Comparison of ENCODE assay signal across 1 cellular context in genomic region chr1:109279615-109280278, GRCh38.
TF ChIP-seq lines count a peak whose summit lies in the region.

No MANE protein-coding gene starts in this region.

TF ChIP-seq in K562, 482 proteins besides CTCF, POLR2A, EP300 and RAD21 (continues in another document):
- TF ChIP-seq ZNF609 (CRISPR knock-in tag; IDR thresholded peaks at IDR 0.05; ENCODE audit: borderline replicate concordance) = no peak
- TF ChIP-seq ZNF445 (CRISPR knock-in tag; IDR thresholded peaks at IDR 0.05; ENCODE audit: low read depth) = no peak
- no peak for TF ChIP-seq ZNF586 (CRISPR knock-in tag; conservative IDR thresholded peaks at IDR 0.05)
- TF ChIP-seq ZNF134 (CRISPR knock-in tag; conservative IDR thresholded peaks at IDR 0.05) = no peak
- no peak for TF ChIP-seq BDP1 (IDR thresholded peaks at IDR 0.05; ENCODE audit: insufficient read depth, insufficient read length)
- TF ChIP-seq PPARD (CRISPR knock-in tag; IDR thresholded peaks at IDR 0.05) = no peak
- TF ChIP-seq TCFL5 (CRISPR knock-in tag; conservative IDR thresholded peaks at IDR 0.05) = no peak
- no peak for TF ChIP-seq IRF2 (CRISPR knock-in tag; IDR thresholded peaks at IDR 0.05)
- no peak for TF ChIP-seq ZNF431 (CRISPR knock-in tag; IDR thresholded peaks at IDR 0.05)
- no peak for TF ChIP-seq MITF (IDR thresholded peaks at IDR 0.05)
- TF ChIP-seq EP400 (IDR thresholded peaks at IDR 0.05) = no peak
- no peak for TF ChIP-seq ETV5 (CRISPR knock-in tag; IDR thresholded peaks at IDR 0.05; ENCODE audit: low read depth)
- TF ChIP-seq PHF21A (IDR thresholded peaks at IDR 0.05; ENCODE audit: borderline replicate concordance, low read depth) = no peak
- TF ChIP-seq PRDM10 (IDR thresholded peaks at IDR 0.05; ENCODE audit: partially characterized antibody) = peak; percentile 76
- TF ChIP-seq POLR3G (IDR thresholded peaks at IDR 0.05; ENCODE audit: extremely low read depth, insufficient read length, insufficient replicate concordance) = no peak
- TF ChIP-seq DLX4 (CRISPR knock-in tag; IDR thresholded peaks at IDR 0.05) = no peak
- TF ChIP-seq TEAD1 (CRISPR knock-in tag; IDR thresholded peaks at IDR 0.05) = peak; percentile 38 to 85; a peak in 2 of 4 replicates
- no peak for TF ChIP-seq RERE (CRISPR knock-in tag; IDR thresholded peaks at IDR 0.05; ENCODE audit: borderline replicate concordance)
- TF ChIP-seq ZNF695 (CRISPR knock-in tag; IDR thresholded peaks at IDR 0.05) = no peak
- no peak for TF ChIP-seq NR2C1 (IDR thresholded peaks at IDR 0.05)
- TF ChIP-seq NR2C1 (tag; IDR thresholded peaks at IDR 0.05) = 0 out of 2 replicates have a peak, but pooled peaks have one; percentile 21
- TF ChIP-seq EGR1 (conservative IDR thresholded peaks at IDR 0.05) = peak; percentile 45; the same call in 1 of the 2 replicates
- TF ChIP-seq GATA2 (CRISPR knock-in tag; IDR thresholded peaks at IDR 0.05) = no peak
- TF ChIP-seq EHMT2 (IDR thresholded peaks at IDR 0.05) = no peak
- no peak for TF ChIP-seq MBD1 (CRISPR knock-in tag; IDR thresholded peaks at IDR 0.05)
- TF ChIP-seq ZNF551 (CRISPR knock-in tag; IDR thresholded peaks at IDR 0.05) = no peak
- TF ChIP-seq FOXK2 (conservative IDR thresholded peaks at IDR 0.05 in 1 of 2, IDR thresholded peaks at IDR 0.05 in 1 of 2; ENCODE audit: low read depth in 2 of 2) = no peak
- no peak for TF ChIP-seq MXD1 (CRISPR knock-in tag; IDR thresholded peaks at IDR 0.05; ENCODE audit: borderline replicate concordance, poor library complexity, severe bottlenecking)
- TF ChIP-seq MEF2A (IDR thresholded peaks at IDR 0.05; ENCODE audit: control insufficient read depth, low read depth, low read length) = no peak
- no peak for TF ChIP-seq AFF4 (CRISPR knock-in tag; IDR thresholded peaks at IDR 0.05)
- TF ChIP-seq SAFB2 (IDR thresholded peaks at IDR 0.05; ENCODE audit: borderline replicate concordance, low read depth, low read length, severe bottlenecking) = no peak
- no peak for TF ChIP-seq SUPT5H (IDR thresholded peaks at IDR 0.05)
